ENCODE assay signal across 8 cellular contexts in genomic region chr11:133966924-133967598, GRCh38. TPM values are rescaled to one million over a fixed set of nuclear protein-coding genes. Genes with fewer than 3 reads are reported as not detected.
DNase-seq lines count a peak whose midpoint lies in the region; ATAC-seq and TF ChIP-seq lines count a peak whose summit lies in the region.

No MANE protein-coding gene starts in this region.

- peak overlapping the region; percentile 49 for H2AFZ ChIP-seq in neuronal stem cell (ENCODE audit: low read length)

- H2AK5ac ChIP-seq in neuronal stem cell (ENCODE audit: low read depth, low read length), result no peak overlapping the region

- no peak overlapping the region for H3K4me3 ChIP-seq in neuronal stem cell (ENCODE audit: low read length in 2 of 2)
- H3K4me3 ChIP-seq in tibial nerve, result peak overlapping the region in 1 of 4 donors; percentile 14

- no peak overlapping the region for H2BK12ac ChIP-seq in neuronal stem cell (ENCODE audit: low read length)

- WGBS in neuronal stem cell (ENCODE audit: extremely low coverage in 2 of 2, insufficient read length in 2 of 2, insufficient replicate concordance in 1 of 2), 2 donors, result no CpG with 5 or more reads among the region's 43 CpGs
- 35 to 49% methylated on average over 23 to 30 of the region's 43 CpGs for WGBS in tibial nerve, 2 donors

- H3K27me3 Mint-ChIP-seq in central memory CD8-positive, alpha-beta T cell, result peaks cover 72% of the 10 kb centered on the region

- TF ChIP-seq CTCF in tibial nerve (IDR thresholded peaks at IDR 0.05) (peak in 3 of 5 experiments; percentile 34 to 37 (median 36)), RWPE1 (conservative IDR thresholded peaks at IDR 0.05; ENCODE audit: low read depth) (no peak)

- H4K91ac ChIP-seq in neuronal stem cell (ENCODE audit: low read depth, low read length, poor library complexity), result no peak overlapping the region

- no peaks in the 10 kb centered on the region for H3K9me3 ChIP-seq in neuronal stem cell (replicated peaks in 1 of 2; ENCODE audit: control insufficient read depth in 2 of 2, insufficient read depth in 1 of 2, low read depth in 1 of 2, low read length in 2 of 2)
- no peaks in the 10 kb centered on the region for H3K9me3 ChIP-seq in tibial nerve

- H3K4me1 ChIP-seq in neuronal stem cell (ENCODE audit: control insufficient read depth in 2 of 2, insufficient read depth in 1 of 2, low read depth in 1 of 2, low read length in 2 of 2) (peaks cover 12 to 24% of the 10 kb centered on the region in 2 donors), tibial nerve (peaks cover 0 to 31% (median 3%) of the 10 kb centered on the region in 4 donors)

- H2BK15ac ChIP-seq in neuronal stem cell (ENCODE audit: low read length), result peak overlapping the region; percentile 2

- H3K9ac ChIP-seq in neuronal stem cell (ENCODE audit: low read depth, low read length, poor library complexity), result no peak overlapping the region

- H3K36me3 Mint-ChIP-seq in central memory CD8-positive, alpha-beta T cell (ENCODE audit: insufficient read depth), result peaks cover 2% of the 10 kb centered on the region

- DNase-seq in GM03348 (ENCODE audit: low spot score), result peak; percentile 49
- peak; percentile 65 for DNase-seq in activated CD4-positive, CD25-positive, alpha-beta regulatory T cell treated with anti-CD3 and anti-CD28 coated beads, Interleukin-2, amount 50 U/mL, for 72 hours
- DNase-seq in central memory CD8-positive, alpha-beta T cell (ENCODE audit: low spot score in 2 of 2), result peak in 1 of 2 donors; percentile 43
- no peak for DNase-seq in neuronal stem cell (ENCODE audit: low spot score)
- no peak for DNase-seq in tibial nerve (ENCODE audit: low spot score in 2 of 2)
- no peak for DNase-seq in RWPE1 (ENCODE audit: low spot score)
- DNase-seq in MV-4-11 (lab: John Stamatoyannopoulos, UW), result no peak

- no peak overlapping the region for H3K27ac ChIP-seq in neuronal stem cell (replicated peaks; ENCODE audit: low read length)
- peak overlapping the region in 1 of 4 donors; percentile 4 for H3K27ac ChIP-seq in tibial nerve
- no peak overlapping the region for H3K27ac ChIP-seq in RWPE1

- no peak for TF ChIP-seq POLR2A in tibial nerve (IDR thresholded peaks at IDR 0.05)

- CTCF ChIA-PET in RWPE1 (lab: Yijun Ruan, JAX), result interaction anchor here (0.9 kb wide), 1 partner anchor 12 kb away, joined by 3 read pairs; no protein-coding TSS in a partner anchor

- H3K4ac ChIP-seq in neuronal stem cell (ENCODE audit: low read length), result no peak overlapping the region

- H3K14ac ChIP-seq in neuronal stem cell (ENCODE audit: low read length), result no peak overlapping the region

- TF ChIP-seq EP300 in tibial nerve (IDR thresholded peaks at IDR 0.05), result no peak

- peak; percentile 75 for ATAC-seq in central memory CD8-positive, alpha-beta T cell (replicated peaks; ENCODE audit: extremely low read depth, poor library complexity, severe bottlenecking)
- no peak for ATAC-seq in HG03342 (IDR thresholded peaks at IDR 0.05; ENCODE audit: unreplicated experiment)

- no peak overlapping the region for H2BK120ac ChIP-seq in neuronal stem cell (ENCODE audit: low read depth, low read length)

- H3K27me3 ChIP-seq in neuronal stem cell (ENCODE audit: control insufficient read depth in 3 of 3, insufficient read depth in 3 of 3, low read depth in 1 of 3, low read length in 3 of 3) (peaks cover 0 to 48% (median 6%) of the 10 kb centered on the region in 3 experiments), tibial nerve (peaks cover 0 to 34% of the 10 kb centered on the region in 2 donors)

- peak overlapping the region; percentile 78 for H3K4me3 Mint-ChIP-seq in central memory CD8-positive, alpha-beta T cell

- peaks cover 17% of the 10 kb centered on the region for H3K4me1 Mint-ChIP-seq in central memory CD8-positive, alpha-beta T cell

- no peaks in the 10 kb centered on the region for H3K36me3 ChIP-seq in neuronal stem cell (replicated peaks in 1 of 2; ENCODE audit: control insufficient read depth in 2 of 2, insufficient read depth in 2 of 2, low read length in 2 of 2)
- no peaks in the 10 kb centered on the region for H3K36me3 ChIP-seq in tibial nerve

- peak overlapping the region; percentile 15 for H3K23ac ChIP-seq in neuronal stem cell (ENCODE audit: low read depth, low read length, poor library complexity)

- H3K79me1 ChIP-seq in neuronal stem cell (ENCODE audit: low read depth, low read length), result peaks cover 2% of the 10 kb centered on the region

- no peaks in the 10 kb centered on the region for H3K9me3 Mint-ChIP-seq in central memory CD8-positive, alpha-beta T cell

- no peak overlapping the region for H4K8ac ChIP-seq in neuronal stem cell (ENCODE audit: low read depth, low read length)

- peak overlapping the region; percentile 24 for H3K18ac ChIP-seq in neuronal stem cell (ENCODE audit: low read length)

- POLR2A ChIA-PET in RWPE1 (lab: Yijun Ruan, JAX; ENCODE audit: low non-redundant PET), result no interaction called here

- H3K27ac Mint-ChIP-seq in central memory CD8-positive, alpha-beta T cell (ENCODE audit: low read depth), result no peak overlapping the region

- H2BK5ac ChIP-seq in neuronal stem cell (ENCODE audit: low read length), result no peak overlapping the region

- H3K4me2 ChIP-seq in neuronal stem cell (ENCODE audit: insufficient read depth, low read length, poor library complexity, severe bottlenecking), result no peak overlapping the region

RNA-seq across cellular contexts. Expression of gene IGSF9B, which starts 10.3 kb away (rescaled TPM):
- 3.9 TPM for polyA plus RNA-seq in neuronal stem cell (2013, experiment 1 of 2)
- 3.8 TPM for polyA plus RNA-seq in neuronal stem cell (2013, experiment 2 of 2)
- total RNA-seq in tibial nerve, result 1 to 10 TPM; 2.1 to 5.1 (median 2.8) TPM

Comparison
In these comparisons a context has a peak if more than half of its experiments do, and no peak if none do; other contexts are left out.
1. DNase-seq: peak in GM03348 (single experiment) and activated CD4-positive, CD25-positive, alpha-beta regulatory T cell treated with anti-CD3 and anti-CD28 coated beads, Interleukin-2, amount 50 U/mL, for 72 hours (single experiment); none in neuronal stem cell (single experiment), tibial nerve (0 of 2), RWPE1 (single experiment) and MV-4-11 (single experiment).